ENCODE assay signal across 18 cellular contexts in genomic region chr6:3442444-3443220, GRCh38. TPM values are rescaled to one million over a fixed set of nuclear protein-coding genes. Genes with fewer than 3 reads are reported as not detected.
DNase-seq lines count a peak whose midpoint lies in the region; TF ChIP-seq lines count a peak whose summit lies in the region.
"Had no signal": no experiment of that assay in that cellular context is flagged by ENCODE, and none has a peak within 500 bp of the region (broad histone marks: within the 10 kb centered on the region; RNA-seq: fewer than 3 reads in every experiment).

No MANE protein-coding gene starts in this region.

- H3K36me3 ChIP-seq in stomach = no peaks in the 10 kb centered on the region
- H3K36me3 ChIP-seq in adrenal gland (replicated peaks in 1 of 2) = no peaks in the 10 kb centered on the region
- H3K36me3 ChIP-seq: ascending aorta, left ventricle myocardium inferior, right atrium auricular region had no signal

- H3K4me3 ChIP-seq in choroid plexus epithelial cell (ENCODE audit: low read depth, low read length) (no peak overlapping the region), stomach (no peak overlapping the region), adrenal gland (no peak overlapping the region)
- H3K4me3 ChIP-seq: ascending aorta, left ventricle myocardium inferior, right atrium auricular region had no signal

- no peaks in the 10 kb centered on the region for H3K9me3 Mint-ChIP-seq in mesothelial cell of epicardium
- H3K9me3 Mint-ChIP-seq: activated T-helper 1 cell treated with anti-CD3 and anti-CD28 coated beads, Interleukin-12 subunit alpha, Interleukin-12 subunit beta, Interleukin-2, Interleukin-4 antibody, amounts not matched to agents 30 ng/mL and 10 ng/mL and 1 ng/mL, durations not matched to agents 14 hours and 24 hours and 36 hours; natural killer cell had no signal

- H3K9me3 ChIP-seq in stomach (no peaks in the 10 kb centered on the region), adrenal gland (replicated peaks in 1 of 3) (no peaks in the 10 kb centered on the region)
- H3K9me3 ChIP-seq: ascending aorta, left ventricle myocardium inferior, right atrium auricular region had no signal

- H3K4me1 ChIP-seq in stomach (peaks cover 7 to 41% (median 23%) of the 10 kb centered on the region in 4 donors), adrenal gland (replicated peaks in 1 of 2) (no peaks in the 10 kb centered on the region)
- H3K4me1 ChIP-seq: ascending aorta, right atrium auricular region had no signal

- no peak for TF ChIP-seq POLR2A in stomach (IDR thresholded peaks at IDR 0.05)
- no peak for TF ChIP-seq POLR2A in adrenal gland (IDR thresholded peaks at IDR 0.05)

- peak overlapping the region; percentile 8 for H3K27ac Mint-ChIP-seq in mesothelial cell of epicardium
- H3K27ac Mint-ChIP-seq: activated T-helper 1 cell treated with anti-CD3 and anti-CD28 coated beads, Interleukin-12 subunit alpha, Interleukin-12 subunit beta, Interleukin-2, Interleukin-4 antibody, amounts not matched to agents 30 ng/mL and 10 ng/mL and 1 ng/mL, durations not matched to agents 14 hours and 24 hours and 36 hours; natural killer cell had no signal

- WGBS in stomach, 5 donors = 73 to 79% (median 78%) methylated on average over 8 of the region's 8 CpGs
- 84 to 91% (median 89%) methylated on average over 8 of the region's 8 CpGs for WGBS in adrenal gland, 4 donors

- H3K36me3 Mint-ChIP-seq in mesothelial cell of epicardium = peaks cover 4% of the 10 kb centered on the region
- H3K36me3 Mint-ChIP-seq: natural killer cell had no signal

- no peak for TF ChIP-seq CTCF in choroid plexus epithelial cell (conservative IDR thresholded peaks at IDR 0.05; ENCODE audit: low read depth, low read length)
- no peak for TF ChIP-seq CTCF in mesothelial cell of epicardium (IDR thresholded peaks at IDR 0.05; ENCODE audit: unreplicated experiment)
- TF ChIP-seq CTCF in stomach (IDR thresholded peaks at IDR 0.05) = no peak
- no peak for TF ChIP-seq CTCF in adrenal gland (IDR thresholded peaks at IDR 0.05)

- intact Hi-C loops in stomach (cut with DNase I; ENCODE audit: low total_unique reads) (no loop called here), adrenal gland (cut with DNase I) (no loop called here)

- TF ChIP-seq EP300 in stomach (IDR thresholded peaks at IDR 0.05) = no peak

- H3K27me3 ChIP-seq in stomach (no peaks in the 10 kb centered on the region), adrenal gland (no peaks in the 10 kb centered on the region)
- H3K27me3 ChIP-seq: ascending aorta, right atrium auricular region had no signal

- H3K4me3 Mint-ChIP-seq in mesothelial cell of epicardium = no peak overlapping the region
- H3K4me3 Mint-ChIP-seq: activated T-helper 1 cell treated with anti-CD3 and anti-CD28 coated beads, Interleukin-12 subunit alpha, Interleukin-12 subunit beta, Interleukin-2, Interleukin-4 antibody, amounts not matched to agents 30 ng/mL and 10 ng/mL and 1 ng/mL, durations not matched to agents 14 hours and 24 hours and 36 hours; natural killer cell had no signal

- H3K27ac ChIP-seq in stomach (no peak overlapping the region), adrenal gland (no peak overlapping the region)
- H3K27ac ChIP-seq: ascending aorta, C4-2B, left ventricle myocardium inferior, right atrium auricular region had no signal

- peak; percentile 62 for DNase-seq in EL
- DNase-seq in NCI-H226 = peak; percentile 86
- peak; percentile 82 for DNase-seq in choroid plexus epithelial cell (ENCODE audit: low read depth)
- no peak for DNase-seq in mesothelial cell of epicardium (ENCODE audit: low spot score in 2 of 2, unreplicated experiment in 2 of 2)
- DNase-seq in SIG-M5 treated with dmso at 0.1 percent for 504 hours (lab: John Stamatoyannopoulos, UW; ENCODE audit: unreplicated experiment) = no peak
- no peak for DNase-seq in NCI-H1930 (lab: John Stamatoyannopoulos, UW)
- DNase-seq in stomach = no peak
- no peak for DNase-seq in adrenal gland
- DNase-seq: activated CD4-positive, alpha-beta T cell treated with anti-CD3 and anti-CD28 coated beads, Interleukin-2, amount 50 U/mL, for 1 hour; effector CD8-positive, alpha-beta T cell; left ventricle myocardium inferior; natural killer cell; NCI-H345; stimulated activated naive CD4-positive, alpha-beta T cell had no signal

- peaks cover 32% of the 10 kb centered on the region for H3K4me1 Mint-ChIP-seq in mesothelial cell of epicardium
- H3K4me1 Mint-ChIP-seq: natural killer cell had no signal

- H3K27me3 Mint-ChIP-seq in mesothelial cell of epicardium (ENCODE audit: low read depth) = no peaks in the 10 kb centered on the region

RNA-seq across cellular contexts. Expression of gene SLC22A23, which starts 14.2 kb away (rescaled TPM):
- 24.3 to 25.0 TPM (median 24.5 TPM) in 3 replicates for total RNA-seq in mesothelial cell of epicardium
- total RNA-seq in stomach = 100 to 1,000 TPM in 2 of 5 donors, 10 to 100 TPM in 3; 18.1 to 241 (median 45.5) TPM
- polyA plus RNA-seq in stomach = 10 to 100 TPM in 1 of 3 donors, 1 to 10 TPM in 2; 5.9 to 12.1 (median 6.5) TPM
- 10 to 100 TPM in 3 of 8 donors, 1 to 10 TPM in 5; 4.0 to 18.5 (median 7.1) TPM for total RNA-seq in adrenal gland
- 1 to 10 TPM; 2.3 to 2.7 (median 2.5) TPM for polyA plus RNA-seq in adrenal gland

Comparison
In these comparisons a context has a peak if more than half of its experiments do, and no peak if none do; other contexts are left out.
1. DNase-seq: peak in EL (single experiment), NCI-H226 (single experiment) and choroid plexus epithelial cell (single experiment); none in mesothelial cell of epicardium (0 of 2), SIG-M5 treated with dmso at 0.1 percent for 504 hours (single experiment), NCI-H1930 (0 of 2), stomach (single experiment) and adrenal gland (0 of 7).